In the genomic region with DNA sequence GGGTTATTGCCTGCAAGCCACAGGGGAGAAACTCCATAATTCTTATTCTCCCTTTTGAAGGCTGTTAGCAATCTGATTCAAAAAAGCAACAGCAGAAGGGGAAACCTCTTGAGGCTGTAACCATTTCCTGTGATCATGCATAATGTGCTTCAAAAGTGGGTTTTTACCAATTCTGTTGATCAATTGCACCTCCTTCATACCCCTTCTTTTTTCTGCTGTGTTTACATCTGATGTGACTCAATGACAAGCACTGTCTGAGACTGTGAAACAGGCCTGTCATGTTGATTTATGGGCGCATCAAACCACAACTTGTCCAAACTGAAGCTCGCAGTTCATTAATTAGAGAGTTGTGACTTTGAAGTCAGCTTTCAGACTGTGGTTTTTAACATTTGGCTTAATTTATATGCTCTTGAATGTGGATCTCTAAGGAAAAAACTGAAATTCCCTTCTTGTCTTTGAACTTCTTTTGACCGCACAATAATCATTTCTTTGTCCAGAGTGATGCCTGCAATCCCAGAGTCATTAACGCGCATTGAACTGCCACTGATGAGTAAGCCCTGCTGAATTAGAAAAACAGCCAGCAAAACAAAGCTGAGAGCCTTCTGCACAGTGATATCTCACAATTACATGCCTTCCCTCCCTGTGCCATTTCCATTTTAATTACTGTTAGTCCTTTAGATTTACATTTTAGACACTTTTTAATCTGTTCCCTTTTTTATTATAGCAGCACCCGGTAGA, we compare ENCODE assay signal across 8 cellular contexts.
DNase-seq lines count a peak whose midpoint lies in the region; ATAC-seq and TF ChIP-seq lines count a peak whose summit lies in the region.

No MANE protein-coding gene starts in this region.

- H3K79me2 ChIP-seq in H9 (ENCODE audit: insufficient read depth, low read length) = no peaks in the 10 kb centered on the region

- H2BK12ac ChIP-seq in H9 (ENCODE audit: insufficient read length, low read depth, low read length) = no peak overlapping the region

- no peak overlapping the region for H3K9ac ChIP-seq in H9 (ENCODE audit: extremely low read depth, insufficient read length, low read length)

- H2AFZ ChIP-seq in H9 (ENCODE audit: low read length) = no peak overlapping the region

- no CpG with 5 or more reads among the region's 6 CpGs for WGBS in H9 (ENCODE audit: extremely low coverage, insufficient read length, low lambda C conversion rate)

- DNase-seq in H9 = no peak
- peak; percentile 93 for DNase-seq in SW480 (ENCODE audit: low spot score)
- DNase-seq in epithelial cell of prostate (ENCODE audit: low read depth, low spot score) = no peak
- peak; percentile 66 for DNase-seq in renal cortical epithelial cell (ENCODE audit: low read depth)
- DNase-seq in left colon = no peak
- no peak for DNase-seq in COR-L47 (lab: John Stamatoyannopoulos, UW)

- no peak for TF ChIP-seq CTCF in H9 (conservative IDR thresholded peaks at IDR 0.05)

- H3K56ac ChIP-seq in H9 (ENCODE audit: insufficient read length, low read depth, low read length) = no peak overlapping the region

- H3K27ac ChIP-seq in H9 (ENCODE audit: insufficient read length, low read depth, low read length) (peak overlapping the region; percentile 47), epithelial cell of prostate (peak overlapping the region; percentile 42)

- H3K9me3 Mint-ChIP-seq in H9 = no peaks in the 10 kb centered on the region; a peak in 1 of 5 replicates

- no peak overlapping the region for H2BK120ac ChIP-seq in H9 (ENCODE audit: low read depth, low read length, poor library complexity, severe bottlenecking)

- no peak overlapping the region for H2AK5ac ChIP-seq in H9 (ENCODE audit: insufficient read length, low read length)

- H3K4me1 ChIP-seq in H9 (ENCODE audit: insufficient read depth, low read length) = peaks cover 35% of the 10 kb centered on the region

- no peaks in the 10 kb centered on the region for H3K27me3 Mint-ChIP-seq in H9 (ENCODE audit: low read depth)

- intact Hi-C loops in left colon (cut with DNase I, micrococcal nuclease) = no loop called here

- H3K9me3 ChIP-seq in H9 (ENCODE audit: control insufficient read depth, low read depth, low read length) = no peaks in the 10 kb centered on the region

- no peak overlapping the region for H3K23ac ChIP-seq in H9 (ENCODE audit: insufficient read length, low read depth, low read length)

- no peak overlapping the region for H3K4ac ChIP-seq in H9 (ENCODE audit: low read depth, low read length)

- no peak overlapping the region for H3K18ac ChIP-seq in H9 (ENCODE audit: insufficient read length, low read depth, low read length)

- H4K8ac ChIP-seq in H9 (replicated peaks; ENCODE audit: insufficient read length, low read depth, low read length) = no peak overlapping the region

- no peak overlapping the region for H2BK20ac ChIP-seq in H9 (ENCODE audit: low read depth, low read length, poor library complexity, severe bottlenecking)

- peak overlapping the region in 2 of 3 experiments; percentile 24 to 25; a peak in 3 of 7 replicates for H3K27ac Mint-ChIP-seq in H9

- ATAC-seq in left colon (no peak), GM21825 (IDR thresholded peaks at IDR 0.05; ENCODE audit: unreplicated experiment) (no peak), GM18909 (IDR thresholded peaks at IDR 0.05; ENCODE audit: poor library complexity, unreplicated experiment) (no peak)

- peaks cover 91 to 92% of the 10 kb centered on the region in 2 experiments for H3K4me1 Mint-ChIP-seq in H9

- peak overlapping the region in 1 of 2 experiments; percentile 45; a peak in 2 of 5 replicates for H3K4me3 Mint-ChIP-seq in H9

- H3T11ph ChIP-seq in H9 (ENCODE audit: low read length) = no peak overlapping the region

- H4K20me1 ChIP-seq in H9 (ENCODE audit: control insufficient read depth, insufficient read depth, insufficient read length) = no peaks in the 10 kb centered on the region

- no peaks in the 10 kb centered on the region for H3K27me3 ChIP-seq in H9 (ENCODE audit: insufficient read depth, low read length)

- H3K79me1 ChIP-seq in H9 (ENCODE audit: insufficient read depth, low read depth, low read length, poor library complexity, severe bottlenecking) = no peaks in the 10 kb centered on the region

- H3K23me2 ChIP-seq in H9 (ENCODE audit: insufficient read length, low read depth, low read length, poor library complexity, severe bottlenecking) = no peaks in the 10 kb centered on the region

- H4K91ac ChIP-seq in H9 (ENCODE audit: insufficient read length, low read depth, low read length) = no peak overlapping the region

- H3K4me2 ChIP-seq in H9 (ENCODE audit: insufficient read depth, insufficient read length, low read length) = peak overlapping the region; percentile 37

- peaks cover 0 to 18% (median 14%) of the 10 kb centered on the region in 3 experiments; a peak in 5 of 7 replicates for H3K36me3 Mint-ChIP-seq in H9 (ENCODE audit: insufficient read depth in 1 of 3, low read depth in 3 of 3)

- H2BK15ac ChIP-seq in H9 (ENCODE audit: low read depth, low read length) = no peak overlapping the region

- no peak overlapping the region for H4K5ac ChIP-seq in H9 (ENCODE audit: insufficient read length, low read depth, low read length)

- H3K14ac ChIP-seq in H9 (ENCODE audit: insufficient read depth, low read length) = no peak overlapping the region

- H2BK5ac ChIP-seq in H9 (ENCODE audit: insufficient read length, low read length) = no peak overlapping the region

Comparison
In these comparisons a context has a peak if more than half of its experiments do, and no peak if none do; other contexts are left out.
1. DNase-seq: peak in SW480 (single experiment) and renal cortical epithelial cell (single experiment); none in H9 (single experiment), epithelial cell of prostate (single experiment), left colon (0 of 2) and COR-L47 (single experiment).